In the genomic region with DNA sequence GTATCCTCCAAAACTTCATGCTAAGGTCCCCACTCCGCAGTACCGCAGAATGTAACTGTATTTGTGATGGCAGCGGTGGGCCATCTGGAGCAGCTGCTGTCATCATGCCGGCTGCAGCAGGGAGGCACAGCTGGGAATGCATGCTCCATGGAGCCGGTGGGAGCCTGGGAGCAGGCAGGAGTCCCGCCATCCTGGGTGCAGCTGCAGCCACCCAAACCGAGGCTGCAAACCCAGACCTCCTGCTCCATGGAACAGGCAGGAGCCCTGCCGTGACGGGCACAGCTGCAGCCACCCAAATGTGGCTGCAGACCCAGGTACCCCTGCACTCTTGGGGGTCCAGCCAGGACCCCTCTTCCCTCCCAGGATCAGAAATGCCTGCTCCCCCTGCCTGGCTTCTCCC, we compare ENCODE assay signal across 21 cellular contexts.
DNase-seq lines count a peak whose midpoint lies in the region; ATAC-seq, FAIRE-seq and TF ChIP-seq lines count a peak whose summit lies in the region.
"Had no signal": no experiment of that assay in that cellular context is flagged by ENCODE, and none has a peak within 500 bp of the region (broad histone marks: within the 10 kb centered on the region; RNA-seq: fewer than 3 reads in every experiment).

No MANE protein-coding gene starts in this region.

- no peak for FAIRE-seq in GM12892 (lab: Jason Lieb, UNC)
- FAIRE-seq: GM12878, K562 had no signal

- TF ChIP-seq CTCF in right atrium auricular region (IDR thresholded peaks at IDR 0.05) (no peak), glutamatergic neuron (IDR thresholded peaks at IDR 0.05; ENCODE audit: partially characterized antibody, unreplicated experiment) (no peak), gastroesophageal sphincter (IDR thresholded peaks at IDR 0.05) (no peak)

- H3K36me3 ChIP-seq in right atrium auricular region (peaks cover 8% of the 10 kb centered on the region), gastroesophageal sphincter (peaks cover 0 to 33% of the 10 kb centered on the region in 2 donors)

- H3K4me1 ChIP-seq in right cardiac atrium (ENCODE audit: control insufficient read depth, insufficient read depth, low read length) (no peaks in the 10 kb centered on the region), right atrium auricular region (peaks cover 0 to 14% of the 10 kb centered on the region in 2 donors), gastroesophageal sphincter (no peaks in the 10 kb centered on the region)

- DNase-seq in right cardiac atrium: peak in 1 of 3 donors; percentile 39
- DNase-seq in right atrium auricular region (ENCODE audit: low spot score): no peak
- peak; percentile 78 for DNase-seq in NCI-H2171 (lab: John Stamatoyannopoulos, UW)
- peak; percentile 76 for DNase-seq in glutamatergic neuron
- no peak for DNase-seq in NOMO-1 (lab: John Stamatoyannopoulos, UW; ENCODE audit: unreplicated experiment in 2 of 2)
- DNase-seq in GM12892 (ENCODE audit: insufficient read length): no peak
- DNase-seq: DMS79 treated with DMSO at 0.1 percent for 48 hours, GM23248, H9, MG63, NCI-H1048, NCI-H1417 treated with DMSO at 0.1 percent for 48 hours, NCI-H1930, NCI-H226, NCI-H510A treated with DMSO at 0.1 percent for 48 hours, SHP77, SK-N-SH had no signal

- intact Hi-C loops in right cardiac atrium (cut with DNase I): no loop called here

- no peak for TF ChIP-seq EP300 in gastroesophageal sphincter (IDR thresholded peaks at IDR 0.05)

- peaks cover 7% of the 10 kb centered on the region for H3K36me3 Mint-ChIP-seq in glutamatergic neuron (ENCODE audit: unreplicated experiment)

- ATAC-seq in right cardiac atrium: peak; percentile 23 to 25
- no peak for ATAC-seq in gastroesophageal sphincter
- ATAC-seq: GM12878 had no signal

- no peak overlapping the region for H3K4me3 Mint-ChIP-seq in glutamatergic neuron (ENCODE audit: unreplicated experiment)
- H3K4me3 Mint-ChIP-seq: CD14-positive monocyte, H9 had no signal

- H3K9me3 Mint-ChIP-seq in glutamatergic neuron (ENCODE audit: unreplicated experiment): peaks cover 6% of the 10 kb centered on the region

- TF ChIP-seq POLR2A in gastroesophageal sphincter (IDR thresholded peaks at IDR 0.05) (no peak), GM12892 (IDR thresholded peaks at IDR 0.05; ENCODE audit: low read depth, low read length) (no peak)

- H3K4me3 ChIP-seq in right cardiac atrium (ENCODE audit: low read length): no peak overlapping the region
- H3K4me3 ChIP-seq in right atrium auricular region: no peak overlapping the region
- H3K4me3 ChIP-seq in gastroesophageal sphincter: no peak overlapping the region
- H3K4me3 ChIP-seq: GM12878, GM23248, K562, MG63 had no signal

- H3K27ac ChIP-seq in right cardiac atrium (ENCODE audit: low read length): no peak overlapping the region
- H3K27ac ChIP-seq in right atrium auricular region: no peak overlapping the region
- no peak overlapping the region for H3K27ac ChIP-seq in gastroesophageal sphincter
- H3K27ac ChIP-seq: GM23248 had no signal

- H3K27me3 Mint-ChIP-seq in glutamatergic neuron (ENCODE audit: unreplicated experiment): no peaks in the 10 kb centered on the region

- no peaks in the 10 kb centered on the region for H3K27me3 ChIP-seq in right cardiac atrium (ENCODE audit: control insufficient read depth, insufficient read depth)
- H3K27me3 ChIP-seq in right atrium auricular region: no peaks in the 10 kb centered on the region
- no peaks in the 10 kb centered on the region for H3K27me3 ChIP-seq in gastroesophageal sphincter
- H3K27me3 ChIP-seq: MG63 had no signal

- H3K27ac Mint-ChIP-seq in glutamatergic neuron (ENCODE audit: unreplicated experiment): peak overlapping the region; percentile 48
- H3K27ac Mint-ChIP-seq: CD14-positive monocyte had no signal

- 87% methylated on average over 9 of the region's 9 CpGs for WGBS in right cardiac atrium
- 84 to 86% methylated on average over 3 to 7 of the region's 9 CpGs for WGBS in gastroesophageal sphincter (ENCODE audit: low coverage in 1 of 2), 2 donors

- H3K9me3 ChIP-seq in right cardiac atrium (ENCODE audit: control insufficient read depth, low read length) (no peaks in the 10 kb centered on the region), right atrium auricular region (no peaks in the 10 kb centered on the region), gastroesophageal sphincter (no peaks in the 10 kb centered on the region)
- H3K9me3 ChIP-seq: SK-N-SH had no signal

- H3K4me1 Mint-ChIP-seq in glutamatergic neuron (ENCODE audit: low read depth, unreplicated experiment): peaks cover 4% of the 10 kb centered on the region
- H3K4me1 Mint-ChIP-seq: CD14-positive monocyte, H9 had no signal

Comparison
In these comparisons a context has a peak if more than half of its experiments do, and no peak if none do; other contexts are left out.
1. DNase-seq: peak in NCI-H2171 (single experiment) and glutamatergic neuron (single experiment); none in right atrium auricular region (single experiment), NOMO-1 (0 of 2) and GM12892 (single experiment).